Comparison of ENCODE assay signal across 8 cellular contexts in genomic region chr7:77247206-77247850, GRCh38. TPM values are rescaled to one million over a fixed set of nuclear protein-coding genes. Genes with fewer than 3 reads are reported as not detected.
DNase-seq lines count a peak whose midpoint lies in the region; FAIRE-seq and TF ChIP-seq lines count a peak whose summit lies in the region.

No MANE protein-coding gene starts in this region.

- peaks cover 39% of the 10 kb centered on the region for H3K4me1 ChIP-seq in cardiac muscle cell (ENCODE audit: low read depth)

- H3K4me3 ChIP-seq in NB4 (ENCODE audit: low read depth, low read length) (no peak overlapping the region), cardiac muscle cell (no peak overlapping the region)

- H3K36me3 ChIP-seq in cardiac muscle cell: no peaks in the 10 kb centered on the region

- H3K27me3 ChIP-seq in cardiac muscle cell: no peaks in the 10 kb centered on the region

- TF ChIP-seq CTCF in NB4 (IDR thresholded peaks at IDR 0.05; ENCODE audit: low read depth, low read length): peak; percentile 95
- TF ChIP-seq CTCF in cardiac muscle cell (IDR thresholded peaks at IDR 0.05; ENCODE audit: low read depth, low read length): peak; percentile 77

- no peak overlapping the region for H3K27ac ChIP-seq in cardiac muscle cell

- in situ Hi-C loops in SK-MEL-5 (cut with HindIII; ENCODE audit: low pct_unique_long_range_greater_than_20kb, low sequenced_read_pairs): no loop called here

- no peak for TF ChIP-seq POLR2A in H54 (IDR thresholded peaks at IDR 0.05; ENCODE audit: low read depth, low read length)
- no peak for TF ChIP-seq POLR2A in NB4 (IDR thresholded peaks at IDR 0.05; ENCODE audit: extremely low read depth, insufficient read length)

- H3K9me3 ChIP-seq in cardiac muscle cell (ENCODE audit: low read depth): no peaks in the 10 kb centered on the region

- FAIRE-seq in H54 (lab: Jason Lieb, UNC): peak; percentile 73

- peak; percentile 64 for DNase-seq in EH (ENCODE audit: low read depth)
- no peak for DNase-seq in H54 (ENCODE audit: insufficient read length, low spot score)
- peak; percentile 94 for DNase-seq in NB4 (ENCODE audit: low read depth)
- peak; percentile 92 for DNase-seq in SK-MEL-5 (ENCODE audit: low read depth, low spot score)
- peak; percentile 83 for DNase-seq in activated gamma-delta T cell treated with anti-CD3 and anti-CD28 coated beads, Interleukin-2, amount 50 U/mL, for 16 hours (ENCODE audit: low read depth)
- DNase-seq in cardiac muscle cell (ENCODE audit: low read depth in 1 of 2, low spot score in 1 of 2): peak; percentile 84 to 89
- peak; percentile 58 for DNase-seq in putamen (ENCODE audit: low spot score)
- no peak for DNase-seq in mesenteric fat pad (ENCODE audit: low spot score)

RNA-seq across cellular contexts. Expression of gene FGL2, which starts 47.7 kb away (rescaled TPM):
- total RNA-seq in SK-MEL-5 (2014; rRNA removed; shearing (Covaris generic)): not detected in 2 replicates
- not detected in 2 replicates for polyA plus RNA-seq in SK-MEL-5 (2015; cell fraction: cytosol; rRNA removed)
- not detected in 2 replicates for polyA plus RNA-seq in SK-MEL-5 (2015; cell fraction: nucleus; rRNA removed)
- 0.14 and 0.51 TPM in 2 replicates for total RNA-seq in cardiac muscle cell
- polyA plus RNA-seq in cardiac muscle cell: 0.10 and 0.13 TPM in 2 replicates
- 34.4 TPM for total RNA-seq in mesenteric fat pad

Comparison
In these comparisons a context has a peak if more than half of its experiments do, and no peak if none do; other contexts are left out.
1. DNase-seq: peak in EH (single experiment), NB4 (single experiment), SK-MEL-5 (single experiment), activated gamma-delta T cell treated with anti-CD3 and anti-CD28 coated beads, Interleukin-2, amount 50 U/mL, for 16 hours (single experiment), cardiac muscle cell (2 of 2) and putamen (single experiment); none in H54 (single experiment) and mesenteric fat pad (single experiment).
2. RNA of gene FGL2, which starts 47.7 kb away (total RNA-seq): 34.4 TPM in mesenteric fat pad (single experiment); 0.14 to 0.51 TPM in cardiac muscle cell and not detected in SK-MEL-5; every median in the first group is over 10 times any median in the second.